In the genomic region with DNA sequence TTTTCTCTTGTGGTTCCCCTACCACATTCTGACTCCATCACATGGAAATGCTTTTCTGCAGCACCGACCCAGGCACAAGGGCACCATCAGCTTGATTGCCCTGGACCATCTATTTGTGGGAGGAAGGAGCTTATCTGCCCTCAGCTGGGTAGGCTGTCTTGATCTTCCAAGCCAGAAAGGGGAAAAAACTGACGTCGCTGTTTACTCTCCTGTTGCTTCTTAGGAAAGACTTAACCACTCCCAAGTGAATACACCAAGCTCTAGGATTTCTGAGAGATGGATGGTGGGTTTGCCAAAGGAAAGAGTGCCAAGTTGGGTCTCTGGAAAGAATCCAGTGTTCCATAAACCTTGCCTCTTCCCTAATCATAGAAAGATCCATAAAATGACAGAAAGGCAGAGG, we compare ENCODE assay signal across 29 cellular contexts. TPM values are rescaled to one million over a fixed set of nuclear protein-coding genes. Genes with fewer than 3 reads are reported as not detected.
DNase-seq lines count a peak whose midpoint lies in the region; ATAC-seq and TF ChIP-seq lines count a peak whose summit lies in the region.
"Had no signal": no experiment of that assay in that cellular context is flagged by ENCODE, and none has a peak within 500 bp of the region (broad histone marks: within the 10 kb centered on the region; RNA-seq: fewer than 3 reads in every experiment).

No MANE protein-coding gene starts in this region.

- no peak for TF ChIP-seq EP300 in esophagus muscularis mucosa (IDR thresholded peaks at IDR 0.05)

- TF ChIP-seq POLR2A in esophagus muscularis mucosa (IDR thresholded peaks at IDR 0.05; ENCODE audit: low read depth) (no peak), vagina (IDR thresholded peaks at IDR 0.05) (no peak)

- intact Hi-C loops in esophagus muscularis mucosa (cut with DNase I), result no loop called here
- intact Hi-C loops in sciatic nerve (cut with DNase I), result no loop called here
- intact Hi-C loops in vagina (cut with DNase I), result no loop called here

- WGBS in esophagus muscularis mucosa, result 76% methylated on average over 3 of the region's 3 CpGs

- H3K27me3 ChIP-seq in esophagus muscularis mucosa (no peaks in the 10 kb centered on the region), vagina (no peaks in the 10 kb centered on the region)

- H3K9me3 ChIP-seq in esophagus muscularis mucosa (no peaks in the 10 kb centered on the region), vagina (no peaks in the 10 kb centered on the region)
- H3K9me3 ChIP-seq: BE2C, SJSA1 had no signal

- H3K36me3 ChIP-seq in esophagus muscularis mucosa, result no peaks in the 10 kb centered on the region
- no peaks in the 10 kb centered on the region for H3K36me3 ChIP-seq in vagina
- H3K36me3 ChIP-seq: BE2C, SJSA1 had no signal

- no peak for TF ChIP-seq CTCF in esophagus muscularis mucosa (IDR thresholded peaks at IDR 0.05)
- no peak for TF ChIP-seq CTCF in vagina (IDR thresholded peaks at IDR 0.05)

- H3K27ac ChIP-seq in esophagus muscularis mucosa (replicated peaks in 1 of 4) (peak overlapping the region; percentile 37 to 66 (median 57)), vagina (peak overlapping the region; percentile 25)
- H3K27ac ChIP-seq: 22Rv1, SJSA1 had no signal

- DNase-seq in NCI-H2171 treated with DMSO at 0.1 percent for 48 hours (lab: John Stamatoyannopoulos, UW) (peak; percentile 17), NCI-H2171 (lab: John Stamatoyannopoulos, UW) (no peak), esophagus muscularis mucosa (ENCODE audit: extremely low spot score) (no peak), sciatic nerve (ENCODE audit: low spot score) (no peak), vagina (ENCODE audit: extremely low spot score in 2 of 2) (no peak), GF-D8 (lab: John Stamatoyannopoulos, UW) (no peak), midbrain (lab: John Stamatoyannopoulos, UW) (no peak)
- no peak for DNase-seq in activated CD8-positive, alpha-beta memory T cell treated with anti-CD3 and anti-CD28 coated beads for 24 hours
- DNase-seq: ACHN; BE2C; CD8-positive, alpha-beta memory T cell; DMS 273 treated with DMSO at 0.1 percent for 48 hours; DMS79; EL; GDM1; HCEC 1CT; IMR-90; KG1; NCI-H1092; NCI-H1417 treated with DMSO at 0.1 percent for 48 hours; NCI-H1694 treated with DMSO at 0.1 percent for 48 hours; NCI-H2081; NCI-H526; NCI-H82; NK-92 treated with Interleukin-12 subunit alpha and Interleukin-12 subunit beta, amount 100 ng/mL, for 24 hours; PC-3; Right ventricle myocardium superior had no signal

- H3K4me3 ChIP-seq in esophagus muscularis mucosa (no peak overlapping the region), vagina (no peak overlapping the region)
- H3K4me3 ChIP-seq: SJSA1 had no signal

- ATAC-seq in sciatic nerve, result peak; percentile 13
- ATAC-seq: PC-3 had no signal

- peaks cover 13 to 87% (median 68%) of the 10 kb centered on the region in 4 donors for H3K4me1 ChIP-seq in esophagus muscularis mucosa
- peaks cover 45% of the 10 kb centered on the region for H3K4me1 ChIP-seq in vagina
- H3K4me1 ChIP-seq: BE2C had no signal

RNA-seq across cellular contexts. Expression of gene TNFAIP8L3, which starts 4.0 kb away (rescaled TPM):
- total RNA-seq in esophagus muscularis mucosa (10 to 100 TPM; 13.4 to 26.4 (median 15.6) TPM), sciatic nerve (10.8 TPM), vagina (21.9 TPM)
- total RNA-seq: PC-3, SJSA1 had no signal
